33 cellular contexts compared by ENCODE assay signal in genomic region chr12:115408642-115409041, GRCh38.
"Had no signal": no experiment of that assay in that cellular context is flagged by ENCODE, and none has a peak within 500 bp of the region (broad histone marks: within the 10 kb centered on the region; RNA-seq: fewer than 3 reads in every experiment).

No MANE protein-coding gene starts in this region.

- H3K4me3 ChIP-seq: adrenal gland, ascending aorta, body of pancreas, breast epithelium, cardiac muscle cell had no signal

- H3K27ac ChIP-seq: adrenal gland, ascending aorta, body of pancreas, brain microvascular endothelial cell, breast epithelium, cardiac muscle cell had no signal

- H3K4me1 ChIP-seq: adrenal gland, body of pancreas, breast epithelium had no signal

- ATAC-seq: activated naive CD4-positive, alpha-beta T cell treated with anti-CD3 and anti-CD28 coated beads, Interleukin-2, amount 50 U/mL, for 72 hours; activated naive CD8-positive, alpha-beta T cell treated with anti-CD3 and anti-CD28 coated beads, Interleukin-2, amount 50 U/mL, for 24 hours; activated T-cell treated with anti-CD3 and anti-CD28 coated beads, Interleukin-2, amount 50 U/mL, for 4 hours; activated T-cell treated with anti-CD3 and anti-CD28 coated beads, Interleukin-2, amount 50 U/mL, for 72 hours; activated T-helper 17 cell treated with anti-CD3 and anti-CD28 coated beads, Interleukin-2, amount 50 U/mL, for 72 hours; body of pancreas had no signal

- H3K36me3 ChIP-seq: adrenal gland, ascending aorta, brain microvascular endothelial cell, breast epithelium, cardiac muscle cell had no signal

- H3K27me3 ChIP-seq: adrenal gland, ascending aorta, body of pancreas, brain microvascular endothelial cell, breast epithelium, cardiac muscle cell had no signal

- H3K9me3 ChIP-seq: adrenal gland, ascending aorta, body of pancreas, breast epithelium had no signal

- DNase-seq: activated effector memory CD4-positive, alpha-beta T cell treated with anti-CD3 and anti-CD28 coated beads, Interleukin-2, amount 50 U/mL, for 16 hours; activated effector memory CD4-positive, alpha-beta T cell treated with Interleukin-2 at 50 U/mL for 16 hours; activated gamma-delta T cell; activated gamma-delta T cell treated with Interleukin-2 at 50 U/mL for 16 hours; activated naive CD4-positive, alpha-beta T cell; activated naive CD4-positive, alpha-beta T cell treated with anti-CD3 and anti-CD28 coated beads for 36 hours; activated naive CD4-positive, alpha-beta T cell treated with anti-CD3 and anti-CD28 coated beads, Interleukin-2, amount 10 ng/mL, durations not matched to agents 7 days and 5 days; activated naive CD4-positive, alpha-beta T cell treated with anti-CD3 and anti-CD28 coated beads, Interleukin-2, amount 50 U/mL, for 16 hours; activated naive CD4-positive, alpha-beta T cell treated with Interleukin-2 at 50 U/mL for 16 hours; activated naive CD8-positive, alpha-beta T cell treated with anti-CD3 and anti-CD28 coated beads for 36 hours; activated naive CD8-positive, alpha-beta T cell treated with anti-CD3 and anti-CD28 coated beads, Interleukin-2, amount 10 ng/mL, durations not matched to agents 7 days and 5 days; activated naive CD8-positive, alpha-beta T cell treated with anti-CD3 and anti-CD28 coated beads, Interleukin-2, amount 50 U/mL, for 24 hours; activated T-cell treated with anti-CD3 and anti-CD28 coated beads, Interleukin-2, amount 50 U/mL, for 24 hours; activated T-cell treated with anti-CD3 and anti-CD28 coated beads, Interleukin-2, amount 50 U/mL, for 4 hours; activated T-cell treated with anti-CD3 and anti-CD28 coated beads, Interleukin-2, amount 50 U/mL, for 48 hours; activated T-cell treated with anti-CD3 and anti-CD28 coated beads, Interleukin-2, amount 50 U/mL, for 72 hours; adrenal gland; amniotic stem cell; amygdala; anterior cingulate cortex; aorta; body of pancreas; brain microvascular endothelial cell; caudate nucleus; central memory CD4-positive, alpha-beta T cell; cerebellar nuclear complex had no signal

- FAIRE-seq: astrocyte, bronchial epithelial cell had no signal
